1 cellular context compared by ENCODE assay signal in genomic region chr6:32962427-32962826, GRCh38.
TF ChIP-seq lines count a peak whose summit lies in the region.

No MANE protein-coding gene starts in this region.

TF ChIP-seq in IMR-90, 13 proteins besides CTCF, POLR2A, EP300 and RAD21 (continued from another document):
- TF ChIP-seq USF2 (IDR thresholded peaks at IDR 0.05; ENCODE audit: low read depth, low read length) = no peak
- TF ChIP-seq MAFK (IDR thresholded peaks at IDR 0.05; ENCODE audit: low read depth, low read length) = peak; percentile 12; the same call in 1 of the 2 replicates
